ENCODE assay signal across 28 cellular contexts in genomic region chr9:104575451-104575850, GRCh38. TPM values are rescaled to one million over a fixed set of nuclear protein-coding genes. Genes with fewer than 3 reads are reported as not detected.
"Had no signal": no experiment of that assay in that cellular context is flagged by ENCODE, and none has a peak within 500 bp of the region (broad histone marks: within the 10 kb centered on the region; RNA-seq: fewer than 3 reads in every experiment).

No MANE protein-coding gene starts in this region.

- H3K9ac ChIP-seq: neural progenitor cell had no signal

- H3K27ac ChIP-seq: dorsolateral prefrontal cortex, foreskin keratinocyte, heart left ventricle, left ventricle myocardium inferior, lower lobe of right lung, neural progenitor cell, ovary, right atrium auricular region, sigmoid colon, skin epidermis, thoracic aorta, transverse colon had no signal

- H2AFZ ChIP-seq: neural progenitor cell had no signal

- H3K27me3 ChIP-seq: dorsolateral prefrontal cortex, foreskin keratinocyte, heart left ventricle, neural progenitor cell, ovary, right atrium auricular region, sigmoid colon, transverse colon had no signal

- H3K9me3 ChIP-seq: lower lobe of right lung, ovary, sigmoid colon had no signal

- H3K4me3 ChIP-seq: dorsolateral prefrontal cortex, heart left ventricle, left ventricle myocardium inferior, lower lobe of right lung, neural progenitor cell, ovary, right atrium auricular region, sigmoid colon, skin epidermis, thoracic aorta, transverse colon had no signal

- H3K4me1 ChIP-seq: foreskin keratinocyte, heart left ventricle, left ventricle myocardium inferior, lower lobe of right lung, neural progenitor cell, right atrium auricular region, sigmoid colon, transverse colon had no signal

- H3K4me2 ChIP-seq: neural progenitor cell had no signal

- H3K36me3 ChIP-seq: heart left ventricle, left ventricle myocardium inferior, lower lobe of right lung, ovary, right atrium auricular region, sigmoid colon, thoracic aorta, transverse colon had no signal

- DNase-seq: cortex of kidney; dorsolateral prefrontal cortex; effector CD8-positive, alpha-beta T cell; foreskin keratinocyte; heart left ventricle; kidney; left cardiac atrium; left ventricle myocardium inferior; lower lobe of right lung; nucleus accumbens; ovary; sigmoid colon; stimulated activated CD4-positive, alpha-beta T cell treated with anti-CD3 and anti-CD28 coated beads, Interleukin-2, amount 100 ng/mL, for 24 hours; stimulated activated CD4-positive, alpha-beta T cell treated with anti-CD3 and anti-CD28 coated beads, Interleukin-4, amount 100 ng/mL, for 4 hours; stimulated activated naive B cell treated with anti-CD40 and anti-IgM and Interleukin-4, amounts not matched to agents 10 μg/mL and 1 μg/mL and 100 μg/mL, for 72 hours; stimulated activated naive CD8-positive, alpha-beta T cell treated with anti-CD3 and anti-CD28 coated beads, Interleukin-15, amount 100 ng/mL, for 72 hours; substantia nigra; transverse colon had no signal

RNA-seq across cellular contexts. Expression of gene OR13C8, which starts 6.5 kb away (rescaled TPM):
- total RNA-seq: dorsolateral prefrontal cortex; foreskin keratinocyte; heart left ventricle; kidney; left cardiac atrium; left ventricle myocardium inferior; lower lobe of right lung; mesothelial cell of epicardium; mucosa of gallbladder; natural killer cell treated with Interleukin-12 subunit alpha and Interleukin-12 subunit beta and Interleukin-15 and Interleukin-18, amount 100 ng/mL, for 72 hours; ovary; posterior vena cava; right atrium auricular region; sigmoid colon; thoracic aorta; transverse colon; ureter had no signal
- polyA plus RNA-seq: esophagus, foreskin keratinocyte, heart left ventricle, ovary, sigmoid colon had no signal

RNA-seq across cellular contexts. Expression of gene OR13C5, which starts 23.8 kb away (rescaled TPM):
- total RNA-seq: foreskin keratinocyte; heart left ventricle; kidney; left cardiac atrium; left ventricle myocardium inferior; lower lobe of right lung; mesothelial cell of epicardium; mucosa of gallbladder; natural killer cell treated with Interleukin-12 subunit alpha and Interleukin-12 subunit beta and Interleukin-15 and Interleukin-18, amount 100 ng/mL, for 72 hours; ovary; posterior vena cava; right atrium auricular region; sigmoid colon; thoracic aorta; transverse colon; ureter had no signal
- polyA plus RNA-seq: esophagus, foreskin keratinocyte, heart left ventricle, ovary, sigmoid colon had no signal

RNA-seq across cellular contexts. Expression of gene OR13C2, which starts 30.0 kb away (rescaled TPM):
- total RNA-seq: foreskin keratinocyte; kidney; left cardiac atrium; left ventricle myocardium inferior; lower lobe of right lung; mesothelial cell of epicardium; mucosa of gallbladder; natural killer cell treated with Interleukin-12 subunit alpha and Interleukin-12 subunit beta and Interleukin-15 and Interleukin-18, amount 100 ng/mL, for 72 hours; ovary; posterior vena cava; right atrium auricular region; thoracic aorta; transverse colon; ureter had no signal
- polyA plus RNA-seq: esophagus, foreskin keratinocyte, heart left ventricle, ovary, sigmoid colon had no signal

RNA-seq across cellular contexts. Expression of gene OR13C3, which starts 38.8 kb away (rescaled TPM):
- total RNA-seq: foreskin keratinocyte; heart left ventricle; kidney; left cardiac atrium; left ventricle myocardium inferior; lower lobe of right lung; mesothelial cell of epicardium; mucosa of gallbladder; natural killer cell treated with Interleukin-12 subunit alpha and Interleukin-12 subunit beta and Interleukin-15 and Interleukin-18, amount 100 ng/mL, for 72 hours; ovary; posterior vena cava; right atrium auricular region; sigmoid colon; thoracic aorta; transverse colon; ureter had no signal
- polyA plus RNA-seq: esophagus, foreskin keratinocyte, heart left ventricle, ovary, sigmoid colon had no signal

RNA-seq across cellular contexts. Expression of gene OR13C9, which starts 42.6 kb away (rescaled TPM):
- total RNA-seq: foreskin keratinocyte; heart left ventricle; kidney; left cardiac atrium; left ventricle myocardium inferior; lower lobe of right lung; mesothelial cell of epicardium; mucosa of gallbladder; natural killer cell treated with Interleukin-12 subunit alpha and Interleukin-12 subunit beta and Interleukin-15 and Interleukin-18, amount 100 ng/mL, for 72 hours; ovary; posterior vena cava; right atrium auricular region; thoracic aorta; transverse colon; ureter had no signal
- polyA plus RNA-seq: esophagus, foreskin keratinocyte, heart left ventricle, ovary, sigmoid colon had no signal
